ENCODE assay signal across 1 cellular context in genomic region chr7:142629588-142630260, GRCh38.
TF ChIP-seq lines count a peak whose summit lies in the region.

No MANE protein-coding gene starts in this region.

TF ChIP-seq in H1, 55 proteins besides CTCF, POLR2A, EP300 and RAD21 (continued from another document):
- no peak for TF ChIP-seq CHD7 (IDR thresholded peaks at IDR 0.05; ENCODE audit: insufficient replicate concordance, low read length)
- TF ChIP-seq TAF1 (IDR thresholded peaks at IDR 0.05; ENCODE audit: low read depth, low read length), result no peak
- TF ChIP-seq JUND (IDR thresholded peaks at IDR 0.05; ENCODE audit: low read length), result no peak
- TF ChIP-seq HDAC6 (IDR thresholded peaks at IDR 0.05; ENCODE audit: low read depth, low read length), result no peak
- TF ChIP-seq TEAD4 (IDR thresholded peaks at IDR 0.05; ENCODE audit: low read depth, low read length), result no peak
- TF ChIP-seq ZNF274 (IDR thresholded peaks at IDR 0.05; ENCODE audit: borderline replicate concordance, extremely low read depth, low read length), result no peak
- no peak for TF ChIP-seq RFX5 (IDR thresholded peaks at IDR 0.05; ENCODE audit: borderline replicate concordance, low read depth, low read length)
- TF ChIP-seq SAP30 (IDR thresholded peaks at IDR 0.05; ENCODE audit: insufficient read depth, insufficient replicate concordance, low read length), result no peak
- TF ChIP-seq EZH2 (IDR thresholded peaks at IDR 0.05; ENCODE audit: low read depth, low read length, severe bottlenecking), result no peak
- no peak for TF ChIP-seq EGR1 (IDR thresholded peaks at IDR 0.05; ENCODE audit: borderline replicate concordance, low read depth, low read length)
- TF ChIP-seq GABPA (IDR thresholded peaks at IDR 0.05; ENCODE audit: borderline replicate concordance, insufficient read depth, low read length), result no peak
- TF ChIP-seq POLR2AphosphoS5 (IDR thresholded peaks at IDR 0.05; ENCODE audit: low read depth, low read length), result no peak
- no peak for TF ChIP-seq GTF2F1 (IDR thresholded peaks at IDR 0.05; ENCODE audit: borderline replicate concordance, low read depth, low read length)
- TF ChIP-seq SIRT6 (IDR thresholded peaks at IDR 0.05; ENCODE audit: low read length), result no peak
- no peak for TF ChIP-seq SIN3A (conservative IDR thresholded peaks at IDR 0.05 in 1 of 2, IDR thresholded peaks at IDR 0.05 in 1 of 2; ENCODE audit: low read depth in 1 of 2, low read length in 2 of 2)
